ENCODE assay signal across 8 cellular contexts in the genomic region with DNA sequence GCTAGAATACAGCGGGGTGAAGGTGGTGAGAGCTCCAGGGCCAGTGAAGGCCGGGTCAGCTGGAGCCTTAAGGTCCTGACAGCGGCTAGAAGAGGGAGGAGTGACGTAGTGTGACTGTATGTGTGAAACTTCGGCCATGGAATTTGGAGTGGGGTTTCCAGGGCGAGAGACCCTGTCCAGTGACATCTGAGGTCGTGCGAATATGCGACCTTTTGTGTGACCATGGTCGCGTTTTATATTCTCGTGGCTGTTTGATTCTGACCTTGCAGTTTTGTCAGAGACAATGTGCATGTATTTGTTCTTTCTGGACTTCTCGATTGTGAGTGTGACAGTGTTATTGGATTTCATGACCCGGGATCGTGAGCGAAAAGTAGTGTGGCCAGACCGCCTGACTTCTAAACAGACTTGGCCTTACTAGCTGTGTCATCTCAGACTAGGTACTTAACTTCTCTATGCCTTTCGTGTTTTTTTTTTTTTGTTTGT. TPM values are rescaled to one million over a fixed set of nuclear protein-coding genes. Genes with fewer than 3 reads are reported as not detected.
DNase-seq lines count a peak whose midpoint lies in the region; ATAC-seq, FAIRE-seq and TF ChIP-seq lines count a peak whose summit lies in the region.

No MANE protein-coding gene starts in this region.

- peak overlapping the region; percentile 89 for H3K4me3 Mint-ChIP-seq in T-helper 1 cell treated with Interleukin-12 subunit alpha and Interleukin-12 subunit beta and Interleukin-4 antibody, amounts not matched to agents 30 μg/mL and 1 μg/mL, for 36 hours
- H3K4me3 Mint-ChIP-seq in activated naive CD8-positive, alpha-beta T cell treated with anti-CD3 and anti-CD28 coated beads, Interleukin-2, amount 10 ng/mL, durations not matched to agents 7 days and 5 days, result peak overlapping the region; percentile 96

- intact Hi-C loops in kidney (cut with DNase I), result no loop called here

- H3K27ac ChIP-seq in kidney (ENCODE audit: low read depth in 2 of 2, low read length in 2 of 2) (peak overlapping the region; percentile 86 to 87), stomach smooth muscle (ENCODE audit: low read length) (peak overlapping the region; percentile 92)

- peaks cover 2 to 11% of the 10 kb centered on the region in 2 donors for H3K36me3 ChIP-seq in kidney (ENCODE audit: control insufficient read depth in 1 of 2, insufficient read depth in 2 of 2, low read length in 2 of 2)
- H3K36me3 ChIP-seq in stomach smooth muscle (ENCODE audit: control insufficient read depth in 2 of 2, insufficient read depth in 2 of 2, low read length in 2 of 2), result peaks cover 11 to 12% of the 10 kb centered on the region in 2 donors

- DNase-seq in T-helper 1 cell (no peak), kidney (no peak), epidermal melanocyte (ENCODE audit: insufficient read length, low spot score) (no peak)
- no peak for DNase-seq in activated naive CD8-positive, alpha-beta T cell treated with anti-CD3 and anti-CD28 coated beads, Interleukin-2, amount 10 ng/mL, durations not matched to agents 7 days and 5 days
- no peak for DNase-seq in activated CD4-positive, CD25-positive, alpha-beta regulatory T cell treated with anti-CD3 and anti-CD28 coated beads, Interleukin-2, amount 50 U/mL, for 72 hours

- no peak for ATAC-seq in activated naive CD8-positive, alpha-beta T cell treated with anti-CD3 and anti-CD28 coated beads, Interleukin-2, amount 10 ng/mL, durations not matched to agents 7 days and 5 days (ENCODE audit: low read depth)
- no peak for ATAC-seq in GM19452 (IDR thresholded peaks at IDR 0.05; ENCODE audit: unreplicated experiment)

- FAIRE-seq in kidney (lab: Jason Lieb, UNC), result no peak

- H3K4me1 ChIP-seq in kidney (ENCODE audit: control insufficient read depth in 1 of 2, insufficient read depth in 1 of 2, low read depth in 1 of 2, low read length in 2 of 2) (peaks cover 7 to 11% of the 10 kb centered on the region in 2 donors), stomach smooth muscle (ENCODE audit: control insufficient read depth, insufficient read depth, low read length) (peaks cover 25% of the 10 kb centered on the region)

- no peaks in the 10 kb centered on the region for H3K27me3 Mint-ChIP-seq in T-helper 1 cell treated with Interleukin-12 subunit alpha and Interleukin-12 subunit beta and Interleukin-4 antibody, amounts not matched to agents 30 μg/mL and 1 μg/mL, for 36 hours (ENCODE audit: low read depth)
- H3K27me3 Mint-ChIP-seq in activated naive CD8-positive, alpha-beta T cell treated with anti-CD3 and anti-CD28 coated beads, Interleukin-2, amount 10 ng/mL, durations not matched to agents 7 days and 5 days, result no peaks in the 10 kb centered on the region

- no peaks in the 10 kb centered on the region for H3K27me3 ChIP-seq in stomach smooth muscle (ENCODE audit: control insufficient read depth in 1 of 2, insufficient read depth in 2 of 2, low read length in 2 of 2)

- POLR2A ChIA-PET in activated naive CD8-positive, alpha-beta T cell treated with anti-CD3 and anti-CD28 coated beads, Interleukin-2, amount 10 ng/mL, durations not matched to agents 7 days and 5 days (lab: Charles Lee), result interaction anchor here (0.9 to 4.2 kb wide), 8 partner anchors 9 to 617 kb away, joined by 4 to 44 read pairs (median 8); a partner anchor contains a TSS

- peaks cover 37% of the 10 kb centered on the region for H3K36me3 Mint-ChIP-seq in T-helper 1 cell treated with Interleukin-12 subunit alpha and Interleukin-12 subunit beta and Interleukin-4 antibody, amounts not matched to agents 30 μg/mL and 1 μg/mL, for 36 hours (ENCODE audit: low read depth)
- peaks cover 26% of the 10 kb centered on the region for H3K36me3 Mint-ChIP-seq in activated naive CD8-positive, alpha-beta T cell treated with anti-CD3 and anti-CD28 coated beads, Interleukin-2, amount 10 ng/mL, durations not matched to agents 7 days and 5 days

- peak overlapping the region; percentile 92 for H3K27ac Mint-ChIP-seq in T-helper 1 cell treated with Interleukin-12 subunit alpha and Interleukin-12 subunit beta and Interleukin-4 antibody, amounts not matched to agents 30 μg/mL and 1 μg/mL, for 36 hours
- H3K27ac Mint-ChIP-seq in activated naive CD8-positive, alpha-beta T cell treated with anti-CD3 and anti-CD28 coated beads, Interleukin-2, amount 10 ng/mL, durations not matched to agents 7 days and 5 days, result peak overlapping the region; percentile 89

- no peak for TF ChIP-seq CTCF in kidney (IDR thresholded peaks at IDR 0.05; ENCODE audit: borderline replicate concordance, extremely low read depth, insufficient read depth)

- H3K9me3 Mint-ChIP-seq in T-helper 1 cell treated with Interleukin-12 subunit alpha and Interleukin-12 subunit beta and Interleukin-4 antibody, amounts not matched to agents 30 μg/mL and 1 μg/mL, for 36 hours, result peaks cover 31% of the 10 kb centered on the region
- H3K9me3 Mint-ChIP-seq in activated naive CD8-positive, alpha-beta T cell treated with anti-CD3 and anti-CD28 coated beads, Interleukin-2, amount 10 ng/mL, durations not matched to agents 7 days and 5 days, result peaks cover 11% of the 10 kb centered on the region

- H3K9me3 ChIP-seq in kidney (ENCODE audit: control insufficient read depth in 1 of 2, low read length in 2 of 2) (peaks cover 2 to 5% of the 10 kb centered on the region in 2 donors), stomach smooth muscle (ENCODE audit: control insufficient read depth in 2 of 2, low read length in 2 of 2) (peaks cover 0 to 3% of the 10 kb centered on the region in 2 donors)

- H3K4me3 ChIP-seq in kidney (ENCODE audit: low read length in 2 of 2) (peak overlapping the region; percentile 94 to 97), stomach smooth muscle (ENCODE audit: low read length in 2 of 2) (peak overlapping the region; percentile 82 to 99)

- H3K9ac ChIP-seq in kidney (ENCODE audit: low read length in 2 of 2) (peak overlapping the region; percentile 65 to 84), stomach smooth muscle (ENCODE audit: low read length in 2 of 2) (peak overlapping the region; percentile 73 to 90)

- H3K4me1 Mint-ChIP-seq in T-helper 1 cell treated with Interleukin-12 subunit alpha and Interleukin-12 subunit beta and Interleukin-4 antibody, amounts not matched to agents 30 μg/mL and 1 μg/mL, for 36 hours (ENCODE audit: low read depth), result peaks cover 28% of the 10 kb centered on the region
- H3K4me1 Mint-ChIP-seq in activated naive CD8-positive, alpha-beta T cell treated with anti-CD3 and anti-CD28 coated beads, Interleukin-2, amount 10 ng/mL, durations not matched to agents 7 days and 5 days, result peaks cover 20% of the 10 kb centered on the region

RNA-seq across cellular contexts. Expression of a gene that starts 0.4 kb away (rescaled TPM):
- 10 to 100 TPM; 12.8 to 12.9 TPM for total RNA-seq in activated naive CD8-positive, alpha-beta T cell treated with anti-CD3 and anti-CD28 coated beads, Interleukin-2, amount 10 ng/mL, durations not matched to agents 7 days and 5 days
- total RNA-seq in kidney, result 6.9 TPM
- polyA plus RNA-seq in kidney (ENCODE audit: insufficient read depth, low read depth, low replicate concordance), result 2.7 TPM

RNA-seq across cellular contexts. Expression of a gene that starts 1.5 kb away (rescaled TPM):
- total RNA-seq in activated naive CD8-positive, alpha-beta T cell treated with anti-CD3 and anti-CD28 coated beads, Interleukin-2, amount 10 ng/mL, durations not matched to agents 7 days and 5 days, result 1 to 10 TPM; 7.6 to 9.2 TPM
- total RNA-seq in kidney, result 8.2 TPM
- 2.4 TPM for polyA plus RNA-seq in kidney (ENCODE audit: insufficient read depth, low read depth, low replicate concordance)

RNA-seq across cellular contexts. Expression of a gene that starts 39.1 kb away (rescaled TPM):
- 10 to 100 TPM; 10.6 to 11.1 TPM for total RNA-seq in activated naive CD8-positive, alpha-beta T cell treated with anti-CD3 and anti-CD28 coated beads, Interleukin-2, amount 10 ng/mL, durations not matched to agents 7 days and 5 days
- total RNA-seq in kidney, result 12.9 TPM
- 4.3 TPM for polyA plus RNA-seq in kidney (ENCODE audit: insufficient read depth, low read depth, low replicate concordance)
